ENCODE assay signal across 8 cellular contexts in the genomic region with DNA sequence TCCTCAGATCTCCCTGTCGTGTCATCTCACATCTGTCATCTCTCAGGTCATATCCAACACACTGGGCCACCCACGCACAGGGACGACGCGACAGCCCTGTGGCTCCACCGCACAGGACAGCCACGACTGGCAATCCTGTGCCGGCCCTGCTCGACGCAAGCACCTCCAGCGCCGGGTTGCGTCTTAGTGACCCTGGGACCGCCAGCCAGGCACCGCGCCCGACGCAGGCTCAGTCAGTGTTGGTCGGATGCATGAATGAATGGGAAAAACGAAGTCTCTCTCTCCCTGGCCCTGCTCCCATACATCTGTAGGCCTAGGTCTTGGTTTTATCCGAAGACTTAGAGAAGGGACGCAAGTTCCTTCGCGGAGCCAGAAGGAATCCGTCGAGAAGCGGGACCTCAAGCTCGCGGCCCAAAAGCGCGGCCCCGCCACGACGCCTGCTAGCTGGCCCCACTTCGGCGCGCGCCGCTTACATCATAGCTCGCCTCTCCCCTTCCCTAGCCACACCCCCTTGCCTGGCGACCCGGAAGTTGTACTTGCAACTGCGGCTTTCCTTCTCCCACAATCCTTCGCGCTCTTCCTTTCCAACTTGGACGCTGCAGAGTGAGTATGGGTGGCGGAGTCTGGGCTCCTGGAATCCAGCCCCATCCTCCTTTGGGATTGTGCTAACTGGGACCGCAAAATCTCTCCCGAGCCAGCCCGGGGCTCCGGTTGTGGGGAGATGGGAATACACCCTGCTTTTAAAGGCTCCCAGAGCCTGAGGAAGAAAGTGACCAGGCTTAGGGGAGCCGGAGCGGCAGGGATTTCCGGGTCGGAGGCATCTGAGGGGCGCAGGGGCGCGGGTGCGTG. TPM values are rescaled to one million over a fixed set of nuclear protein-coding genes. Genes with fewer than 3 reads are reported as not detected.
DNase-seq lines count a peak whose midpoint lies in the region; ATAC-seq lines count a peak whose summit lies in the region.

TSS of gene RPL31 (plus strand) at position 577 of the 849 bp plus-strand sequence. CDS start 413 bp downstream, outside the sequence.

- peaks cover 56% of the 10 kb centered on the region for H3K36me3 Mint-ChIP-seq in effector memory CD8-positive, alpha-beta T cell (ENCODE audit: insufficient read depth)

- peak within 1 kb of the TSS; percentile 95 to 98 for H3K27ac Mint-ChIP-seq in effector memory CD8-positive, alpha-beta T cell

- H3K9me3 Mint-ChIP-seq in effector memory CD8-positive, alpha-beta T cell, result peaks cover 0 to 2% of the 10 kb centered on the region in 2 donors

- DNase-seq in COLO668 (lab: John Stamatoyannopoulos, UW; ENCODE audit: unreplicated experiment) (peak; percentile 98), HT1080 (ENCODE audit: low read depth) (peak; percentile 93), NOMO-1 treated with DMSO at 0.1 percent for 48 hours (lab: John Stamatoyannopoulos, UW; ENCODE audit: unreplicated experiment) (peak; percentile 97), medulla oblongata (ENCODE audit: extremely low spot score) (peak; percentile 99)
- DNase-seq in activated CD8-positive, alpha-beta memory T cell treated with anti-CD3 and anti-CD28 coated beads for 4 hours (ENCODE audit: low read depth in 2 of 2), result peak; percentile 91 to 96
- peak; percentile 92 to 95 (median 93) for DNase-seq in effector memory CD8-positive, alpha-beta T cell
- DNase-seq in stimulated activated CD8-positive, alpha-beta memory T cell treated with anti-CD3 and anti-CD28 coated beads, Interleukin-12 subunit alpha, Interleukin-12 subunit beta, amount 100 ng/mL, for 1 hour (ENCODE audit: low read depth), result peak; percentile 95

- H3K4me1 Mint-ChIP-seq in effector memory CD8-positive, alpha-beta T cell (ENCODE audit: low read depth in 2 of 2), result peaks cover 31 to 43% of the 10 kb centered on the region in 2 donors

- peak within 1 kb of the TSS; percentile 85 to 96 for H3K4me3 Mint-ChIP-seq in effector memory CD8-positive, alpha-beta T cell

- H3K27me3 Mint-ChIP-seq in effector memory CD8-positive, alpha-beta T cell, result no peaks in the 10 kb centered on the region

- peak; percentile 95 for ATAC-seq in GM21360 (IDR thresholded peaks at IDR 0.05; ENCODE audit: unreplicated experiment)
- peak; percentile 97 for ATAC-seq in effector memory CD8-positive, alpha-beta T cell (replicated peaks)

RNA-seq across cellular contexts. Expression of gene RPL31, which starts in this region (rescaled TPM):
- total RNA-seq in HT1080 (2014; rRNA removed; shearing (Covaris generic)), result 2,115 and 2,507 TPM in 2 replicates
- 1,866 and 1,935 TPM in 2 replicates for polyA plus RNA-seq in HT1080 (2015; cell fraction: cytosol; rRNA removed)
- 585 and 588 TPM in 2 replicates for polyA plus RNA-seq in HT1080 (2015; cell fraction: nucleus; rRNA removed)

Comparison
In these comparisons a context has a peak if more than half of its experiments do, and no peak if none do; other contexts are left out.
1. Peak in every context shown above with its lines: DNase-seq and ATAC-seq.